Comparison of ENCODE assay signal across 24 cellular contexts in the genomic region with DNA sequence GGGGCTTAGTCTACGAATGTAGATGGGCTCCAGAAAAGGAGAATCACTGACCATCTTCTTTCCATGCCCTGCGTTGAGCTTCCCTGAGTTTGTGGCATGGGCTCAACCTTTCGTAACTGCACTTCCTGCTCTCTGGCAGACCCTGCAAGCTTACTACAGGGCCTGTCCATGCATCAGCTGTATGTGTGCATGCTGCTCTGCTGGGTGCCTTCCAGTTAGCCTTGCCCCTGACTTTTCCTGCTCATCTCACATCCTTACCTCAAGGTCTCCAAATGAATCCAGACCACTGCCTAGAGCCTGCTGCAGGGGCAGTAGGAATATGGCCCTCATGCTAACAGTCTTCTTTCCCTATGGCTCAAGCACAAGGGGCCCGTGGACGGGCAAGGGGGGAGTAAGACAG. TPM values are rescaled to one million over a fixed set of nuclear protein-coding genes. Genes with fewer than 3 reads are reported as not detected.
"Had no signal": no experiment of that assay in that cellular context is flagged by ENCODE, and none has a peak within 500 bp of the region (broad histone marks: within the 10 kb centered on the region; RNA-seq: fewer than 3 reads in every experiment).

No MANE protein-coding gene starts in this region.

- H3K36me3 Mint-ChIP-seq: naive thymus-derived CD8-positive, alpha-beta T cell; stimulated activated naive B cell treated with anti-CD40 and anti-IgM and Interleukin-4, amounts not matched to agents 10 μg/mL and 1 μg/mL and 100 μg/mL, for 72 hours had no signal

- H3K4me1 Mint-ChIP-seq: stimulated activated naive B cell treated with anti-CD40 and anti-IgM and Interleukin-4, amounts not matched to agents 10 μg/mL and 1 μg/mL and 100 μg/mL, for 72 hours had no signal

- H3K4me3 Mint-ChIP-seq: naive thymus-derived CD8-positive, alpha-beta T cell; stimulated activated naive B cell treated with anti-CD40 and anti-IgM and Interleukin-4, amounts not matched to agents 10 μg/mL and 1 μg/mL and 100 μg/mL, for 72 hours had no signal

- FAIRE-seq: endometrium had no signal

- H3K4me3 ChIP-seq: esophagus squamous epithelium, gastroesophageal sphincter, left ventricle myocardium inferior, psoas muscle, sigmoid colon, skin epidermis, suprapubic skin, tibial nerve, upper lobe of right lung, vagina had no signal

- ATAC-seq: gastroesophageal sphincter; naive thymus-derived CD8-positive, alpha-beta T cell; psoas muscle; stimulated activated naive B cell treated with anti-CD40 and anti-IgM and Interleukin-4, amounts not matched to agents 10 μg/mL and 1 μg/mL and 100 μg/mL, for 72 hours; upper lobe of right lung had no signal

- H3K27ac Mint-ChIP-seq: naive thymus-derived CD8-positive, alpha-beta T cell; stimulated activated naive B cell treated with anti-CD40 and anti-IgM and Interleukin-4, amounts not matched to agents 10 μg/mL and 1 μg/mL and 100 μg/mL, for 72 hours had no signal

- DNase-seq: cortex of kidney; effector memory CD4-positive, alpha-beta T cell; esophagus squamous epithelium; foreskin fibroblast; glutamatergic neuron; islet precursor cell; left ventricle myocardium inferior; naive thymus-derived CD8-positive, alpha-beta T cell; psoas muscle; retina; sigmoid colon; stimulated activated CD4-positive, alpha-beta T cell treated with anti-CD3 and anti-CD28 coated beads, Interleukin-2, amount 100 ng/mL, for 24 hours; stimulated activated CD4-positive, alpha-beta T cell treated with anti-CD3 and anti-CD28 coated beads, Interleukin-4, amount 100 ng/mL, for 4 hours; stimulated activated naive B cell treated with anti-CD40 and anti-IgM and Interleukin-4, amounts not matched to agents 10 μg/mL and 1 μg/mL and 100 μg/mL, for 72 hours; upper lobe of right lung had no signal

- H3K4me1 ChIP-seq: gastroesophageal sphincter, psoas muscle, sigmoid colon, upper lobe of right lung, vagina had no signal

- H3K9me3 Mint-ChIP-seq: stimulated activated naive B cell treated with anti-CD40 and anti-IgM and Interleukin-4, amounts not matched to agents 10 μg/mL and 1 μg/mL and 100 μg/mL, for 72 hours had no signal

- H3K36me3 ChIP-seq: esophagus squamous epithelium, gastroesophageal sphincter, left ventricle myocardium inferior, neutrophil, sigmoid colon, suprapubic skin, tibial nerve, upper lobe of right lung, vagina had no signal

- H3K27ac ChIP-seq: epithelial cell of prostate, esophagus squamous epithelium, gastroesophageal sphincter, left ventricle myocardium inferior, neutrophil, psoas muscle, sigmoid colon, skin epidermis, suprapubic skin, tibial nerve, upper lobe of right lung, vagina had no signal

- H3K27me3 ChIP-seq: vagina had no signal

- H3K9me3 ChIP-seq: esophagus squamous epithelium, neutrophil, psoas muscle, sigmoid colon, upper lobe of right lung, vagina had no signal

RNA-seq across cellular contexts. Expression of gene TF, which starts 2.0 kb away (rescaled TPM):
- total RNA-seq: mononuclear cell had no signal
